In the genomic region with DNA sequence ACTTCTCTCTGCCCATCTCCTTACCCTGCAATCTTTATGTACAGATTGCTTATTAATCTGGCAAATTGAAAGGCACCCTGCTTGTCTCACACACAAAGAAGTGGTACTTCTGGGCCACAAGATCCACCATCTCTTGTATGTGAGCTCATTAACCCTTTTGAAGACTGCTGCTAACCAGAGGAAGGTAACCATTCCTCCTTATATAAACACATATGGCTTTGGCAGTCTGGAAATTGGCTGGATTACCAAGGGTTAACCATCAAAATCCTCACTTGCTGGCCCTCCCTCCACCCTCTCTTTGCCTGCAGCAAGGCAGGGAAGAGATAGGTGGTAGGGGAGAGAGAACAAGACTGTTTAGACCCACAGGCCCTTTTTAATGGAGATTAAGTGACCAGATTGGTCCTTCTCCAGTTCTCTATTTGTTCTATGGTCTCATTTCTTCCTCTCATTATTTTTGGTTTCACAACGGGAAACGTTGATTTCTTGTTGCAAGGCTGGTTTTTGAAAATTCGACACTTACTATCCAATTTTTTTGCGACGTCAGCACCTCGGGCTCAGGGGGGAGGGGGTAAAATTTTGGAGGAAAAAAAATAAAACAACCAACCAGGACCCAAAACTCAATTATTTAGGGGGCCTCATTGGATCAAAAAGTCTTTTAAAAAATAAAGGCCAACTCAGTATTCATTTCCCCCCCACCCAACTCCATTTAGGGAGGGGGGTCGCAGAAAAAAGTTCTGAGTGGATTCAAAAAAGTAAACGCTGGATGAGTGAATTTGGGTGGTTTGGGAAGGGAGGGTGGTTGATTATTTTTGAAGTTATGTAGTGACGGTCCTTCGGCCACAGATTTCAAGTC, we compare ENCODE assay signal across 6 cellular contexts. TPM values are rescaled to one million over a fixed set of nuclear protein-coding genes. Genes with fewer than 3 reads are reported as not detected.
DNase-seq lines count a peak whose midpoint lies in the region; ATAC-seq and TF ChIP-seq lines count a peak whose summit lies in the region.

No MANE protein-coding gene starts in this region.

- ATAC-seq in HG02840 (IDR thresholded peaks at IDR 0.05; ENCODE audit: low FRiP score, unreplicated experiment) = no peak

- TF ChIP-seq CTCF in lower leg skin (IDR thresholded peaks at IDR 0.05) = no peak

- H3K4me3 Mint-ChIP-seq in activated naive CD8-positive, alpha-beta T cell = peak overlapping the region; percentile 99

- in situ Hi-C loops in Caki2 (cut with HindIII; ENCODE audit: low pct_unique_long_range_greater_than_20kb, low sequenced_read_pairs) = no loop called here

- no peak for TF ChIP-seq POLR2A in lower leg skin (IDR thresholded peaks at IDR 0.05)

- peak overlapping the region; percentile 88 for H3K4me3 ChIP-seq in lower leg skin (ENCODE audit: low read depth, poor library complexity, severe bottlenecking)

- peaks cover 52% of the 10 kb centered on the region for H3K4me1 Mint-ChIP-seq in activated naive CD8-positive, alpha-beta T cell (ENCODE audit: low read depth)

- intact Hi-C loops in lower leg skin (cut with DNase I; ENCODE audit: low total_unique reads) = no loop called here

- H3K36me3 Mint-ChIP-seq in activated naive CD8-positive, alpha-beta T cell = peaks cover 27% of the 10 kb centered on the region

- DNase-seq in Caki2 (ENCODE audit: low read depth) = peak; percentile 62
- DNase-seq in NCI-H146 treated with DMSO at 0.1 percent for 48 hours (lab: John Stamatoyannopoulos, UW; ENCODE audit: unreplicated experiment) = peak; percentile 52
- peak in 1 of 2 donors; percentile 35 for DNase-seq in lower leg skin (ENCODE audit: low spot score in 2 of 2)
- DNase-seq in NCI-H187 treated with DMSO at 0.1 percent for 48 hours (lab: John Stamatoyannopoulos, UW) = no peak

- H3K27ac Mint-ChIP-seq in activated naive CD8-positive, alpha-beta T cell = peak overlapping the region; percentile 100

- no peaks in the 10 kb centered on the region for H3K9me3 Mint-ChIP-seq in activated naive CD8-positive, alpha-beta T cell (ENCODE audit: low read depth)

- 0 to 1% methylated on average over 10 of the region's 10 CpGs for whole genome bisulfite sequencing in lower leg skin, 2 donors

- H3K27me3 Mint-ChIP-seq in activated naive CD8-positive, alpha-beta T cell = no peaks in the 10 kb centered on the region

RNA-seq across cellular contexts. Expression of gene PPP1R10, which starts 0.9 kb away (rescaled TPM):
- 6.9 and 10.8 TPM in 2 replicates for total RNA-seq in Caki2 (2014; rRNA removed; shearing (Covaris generic); ENCODE audit: low replicate concordance)
- total RNA-seq in lower leg skin = 10 to 100 TPM; 32.5 to 61.5 (median 49.4) TPM

RNA-seq across cellular contexts. Expression of gene MRPS18B, which starts 1.5 kb away (rescaled TPM):
- total RNA-seq in Caki2 (2014; rRNA removed; shearing (Covaris generic); ENCODE audit: low replicate concordance) = 47.9 and 61.1 TPM in 2 replicates
- total RNA-seq in lower leg skin = 10 to 100 TPM; 57.2 to 64.8 (median 62.2) TPM

RNA-seq across cellular contexts. Expression of gene ATAT1, which starts 10.5 kb away (rescaled TPM):
- total RNA-seq in Caki2 (2014; rRNA removed; shearing (Covaris generic); ENCODE audit: low replicate concordance) = 1.3 and 4.6 TPM in 2 replicates
- total RNA-seq in lower leg skin = 1 to 10 TPM; 1.9 to 7.8 (median 5.6) TPM

RNA-seq across cellular contexts. Expression of gene C6orf136, which starts 30.7 kb away (rescaled TPM):
- total RNA-seq in Caki2 (2014; rRNA removed; shearing (Covaris generic); ENCODE audit: low replicate concordance) = 2.6 TPM in 1 of 2 replicates, not detected in the other
- 10 to 100 TPM in 3 of 4 donors, 1 to 10 TPM in 1; 9.6 to 31.9 (median 13.9) TPM for total RNA-seq in lower leg skin

RNA-seq across cellular contexts. Expression of gene ABCF1, which starts 44.9 kb away (rescaled TPM):
- total RNA-seq in Caki2 (2014; rRNA removed; shearing (Covaris generic); ENCODE audit: low replicate concordance) = 29.5 and 30.5 TPM in 2 replicates
- 10 to 100 TPM; 39.3 to 57.7 (median 47.1) TPM for total RNA-seq in lower leg skin
